8 cellular contexts compared by ENCODE assay signal in the genomic region with DNA sequence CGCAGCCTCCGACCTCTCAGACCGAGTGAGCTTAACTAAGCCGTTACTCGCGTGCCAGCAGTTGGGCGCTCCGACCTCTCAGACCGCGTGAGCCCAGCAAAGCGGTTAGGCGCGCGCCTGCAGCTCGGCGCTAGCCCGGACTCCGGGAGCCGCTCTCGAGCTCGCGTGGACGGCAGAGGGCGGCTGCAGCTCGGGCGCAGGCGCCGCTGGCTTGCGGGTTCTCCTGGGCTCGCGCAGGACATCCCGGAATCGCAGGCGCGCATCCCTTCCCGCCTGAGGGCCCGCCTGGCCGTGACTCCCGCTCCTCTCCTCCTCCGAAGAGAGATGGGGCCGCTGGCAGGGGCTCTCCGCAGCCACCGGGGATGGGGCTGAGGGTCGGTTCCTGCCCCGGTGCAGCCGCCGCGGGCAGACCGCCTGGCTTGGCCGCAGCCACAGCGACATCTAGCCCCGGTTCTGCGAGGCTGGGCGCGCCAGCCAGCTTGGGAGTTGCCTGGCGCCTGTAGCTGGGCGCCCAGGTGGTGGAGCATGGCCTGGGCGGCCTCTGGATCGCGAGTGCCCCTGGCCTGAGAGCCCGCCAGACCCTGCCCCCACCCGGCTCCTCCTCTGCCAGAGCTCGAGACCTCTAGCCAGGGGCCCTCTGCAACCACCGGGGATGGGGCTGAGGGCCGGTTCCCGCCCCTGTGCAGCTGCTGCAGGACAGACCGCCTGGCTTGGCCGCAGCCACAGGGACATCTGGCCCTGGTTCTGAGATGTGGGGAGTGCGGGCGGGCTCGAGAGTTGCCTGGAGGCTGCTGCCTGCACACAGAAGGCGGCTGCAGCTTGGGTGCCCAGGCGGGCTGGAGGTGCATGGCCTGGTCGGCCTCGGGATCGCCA.
DNase-seq lines count a peak whose midpoint lies in the region; ATAC-seq and TF ChIP-seq lines count a peak whose summit lies in the region.
"Not testable (repeated sequence)": the region's sequence is repeated elsewhere in the genome, so short reads cannot be mapped to it uniquely, and the experiment has no call there.

No MANE protein-coding gene starts in this region.

- H3K27ac Mint-ChIP-seq in natural killer cell treated with Interleukin-12 subunit alpha and Interleukin-12 subunit beta and Interleukin-15 and Interleukin-18, amount 100 ng/mL, for 72 hours, result not testable (repeated sequence)

- peak; percentile 99 to 100 for ATAC-seq in left cardiac atrium
- ATAC-seq in natural killer cell treated with Interleukin-12 subunit alpha and Interleukin-12 subunit beta and Interleukin-15 and Interleukin-18, amount 100 ng/mL, for 72 hours, result peak; percentile 97 to 100

- H3K4me1 ChIP-seq in HUES64 (ENCODE audit: insufficient read depth, low read length), result peaks cover 13% of the 10 kb centered on the region

- not testable (repeated sequence) for H3K36me3 ChIP-seq in HUES64 (ENCODE audit: insufficient read depth, low read length)

- not testable (repeated sequence) for H3K9me3 ChIP-seq in HUES64 (ENCODE audit: insufficient read depth, low read depth, low read length)

- peak overlapping the region; percentile 98 for H3K27ac ChIP-seq in HUES64 (ENCODE audit: low read depth, low read length)

- H3K36me3 Mint-ChIP-seq in natural killer cell treated with Interleukin-12 subunit alpha and Interleukin-12 subunit beta and Interleukin-15 and Interleukin-18, amount 100 ng/mL, for 72 hours, result not testable (repeated sequence)

- peak overlapping the region; percentile 93 for H3K4me3 Mint-ChIP-seq in natural killer cell treated with Interleukin-12 subunit alpha and Interleukin-12 subunit beta and Interleukin-15 and Interleukin-18, amount 100 ng/mL, for 72 hours

- H3K27me3 Mint-ChIP-seq in natural killer cell treated with Interleukin-12 subunit alpha and Interleukin-12 subunit beta and Interleukin-15 and Interleukin-18, amount 100 ng/mL, for 72 hours, result peaks cover 48 to 70% of the 10 kb centered on the region in 2 donors

- peak overlapping the region; percentile 88 for H3K4me3 ChIP-seq in HUES64 (ENCODE audit: low read length)
- peak overlapping the region in 1 of 2 donors; percentile 21 for H3K4me3 ChIP-seq in cardiac fibroblast (replicated peaks in 1 of 2; ENCODE audit: low read depth in 2 of 2, low read length in 2 of 2)

- H3K9me3 Mint-ChIP-seq in natural killer cell treated with Interleukin-12 subunit alpha and Interleukin-12 subunit beta and Interleukin-15 and Interleukin-18, amount 100 ng/mL, for 72 hours, result not testable (repeated sequence)

- DNase-seq in Ammon's horn (ENCODE audit: low spot score) (peak; percentile 68), NOMO-1 treated with dmso at 0.1 percent for 144 hours (lab: John Stamatoyannopoulos, UW; ENCODE audit: unreplicated experiment) (peak; percentile 36), cardiac fibroblast (ENCODE audit: low read depth in 2 of 2) (peak; percentile 61 to 77), left cardiac atrium (peak; percentile 82)
- peak; percentile 5 to 6 for DNase-seq in activated CD8-positive, alpha-beta memory T cell treated with anti-CD3 and anti-CD28 coated beads for 4 hours (ENCODE audit: low read depth in 2 of 2)
- peak; percentile 71 for DNase-seq in natural killer cell treated with Interleukin-12 subunit alpha and Interleukin-12 subunit beta and Interleukin-15 and Interleukin-18, amount 100 ng/mL, for 72 hours (ENCODE audit: low spot score)
- DNase-seq in stimulated activated CD4-positive, alpha-beta T cell treated with anti-CD3 and anti-CD28 coated beads, TNF-alpha, amount 100 ng/mL, for 48 hours (ENCODE audit: low read depth in 3 of 3), result peak in 2 of 3 donors; percentile 27 to 38

- TF ChIP-seq CTCF in cardiac fibroblast (IDR thresholded peaks at IDR 0.05; ENCODE audit: low read depth, low read length), result not testable (repeated sequence)

- not testable (repeated sequence) for H3K4me1 Mint-ChIP-seq in natural killer cell treated with Interleukin-12 subunit alpha and Interleukin-12 subunit beta and Interleukin-15 and Interleukin-18, amount 100 ng/mL, for 72 hours (ENCODE audit: low read depth in 2 of 2)

- intact Hi-C loops in left cardiac atrium (cut with DNase I), result not testable (repeated sequence)

- H3K27me3 ChIP-seq in HUES64 (ENCODE audit: insufficient read depth, low read length), result peaks cover 29% of the 10 kb centered on the region

- WGBS in HUES64, result under 1% methylated on average over 73 of the region's 76 CpGs

- H3K9ac ChIP-seq in HUES64 (ENCODE audit: low read depth, low read length), result peak overlapping the region; percentile 99

Comparison
In these comparisons a context has a peak if more than half of its experiments do, and no peak if none do; other contexts are left out.
1. DNase-seq: peak in every context shown above with its lines; median percentile 82 in left cardiac atrium; 71 in natural killer cell treated with Interleukin-12 subunit alpha and Interleukin-12 subunit beta and Interleukin-15 and Interleukin-18, amount 100 ng/mL, for 72 hours; 69 in cardiac fibroblast; 68 in Ammon's horn; 36 in NOMO-1 treated with dmso at 0.1 percent for 144 hours; 32 in stimulated activated CD4-positive, alpha-beta T cell treated with anti-CD3 and anti-CD28 coated beads, TNF-alpha, amount 100 ng/mL, for 48 hours; 6 in activated CD8-positive, alpha-beta memory T cell treated with anti-CD3 and anti-CD28 coated beads for 4 hours.